In the genomic region with DNA sequence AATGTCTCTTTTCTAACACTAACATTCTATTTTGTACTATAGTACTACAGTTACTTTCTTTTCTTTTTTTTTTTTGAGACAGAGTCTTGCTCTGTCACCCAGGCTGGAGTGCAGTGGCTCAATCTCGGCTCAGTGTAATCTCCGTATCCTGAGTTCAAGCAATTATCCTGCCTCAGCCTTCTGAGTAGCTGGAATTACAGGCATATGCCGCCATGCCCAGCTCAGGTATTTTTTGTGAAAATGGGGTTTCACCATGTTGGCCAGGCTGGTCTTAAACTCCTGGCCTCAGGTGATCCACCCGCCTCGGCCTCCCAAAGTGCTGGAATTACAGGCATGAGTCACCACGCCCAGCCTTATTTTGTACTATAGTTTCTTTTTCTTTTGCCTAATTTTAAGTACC, we compare ENCODE assay signal across 4 cellular contexts.
DNase-seq lines count a peak whose midpoint lies in the region; ATAC-seq and TF ChIP-seq lines count a peak whose summit lies in the region.
"Not testable (repeated sequence)": the region's sequence is repeated elsewhere in the genome, so short reads cannot be mapped to it uniquely, and the experiment has no call there.

No MANE protein-coding gene starts in this region.

- not testable (repeated sequence) for H2AK5ac ChIP-seq in IMR-90 (ENCODE audit: low read depth, low read length); trophoblast cell (ENCODE audit: low read length)

- TF ChIP-seq POLR2A in IMR-90 (IDR thresholded peaks at IDR 0.05; ENCODE audit: low read depth, low read length): not testable (repeated sequence)

- not testable (repeated sequence) for H3K79me1 ChIP-seq in IMR-90 (ENCODE audit: low read depth in 1 of 2, low read length in 2 of 2); trophoblast cell (ENCODE audit: low read length)

- CTCF ChIA-PET in IMR-90 (lab: Yijun Ruan, JAX): interaction anchor here (0.6 to 0.7 kb wide), 2 partner anchors 110 to 199 kb away, joined by 3 to 10 read pairs; no protein-coding TSS in a partner anchor
- CTCF ChIA-PET in MCF 10A (lab: Yijun Ruan, JAX): not testable (repeated sequence)

- not testable (repeated sequence) for TF ChIP-seq CTCF in IMR-90 (conservative IDR thresholded peaks at IDR 0.05; ENCODE audit: low read depth, low read length); MCF 10A (IDR thresholded peaks at IDR 0.05; ENCODE audit: unreplicated experiment); foreskin keratinocyte (conservative IDR thresholded peaks at IDR 0.05)

- in situ Hi-C loops in IMR-90 (cut with MboI; ENCODE audit: low sequenced_read_pairs): loop anchor here (10.0 kb wide), 1 partner anchor 165 kb away; a partner anchor contains a TSS

- no CpG with 5 or more reads among the region's 6 CpGs for WGBS in IMR-90 (ENCODE audit: extremely low coverage in 2 of 2, insufficient read length in 1 of 2), 2 experiments
- WGBS in trophoblast cell (ENCODE audit: extremely low coverage, insufficient coverage, insufficient read length): no CpG with 5 or more reads among the region's 6 CpGs

- TF ChIP-seq RAD21 in IMR-90 (IDR thresholded peaks at IDR 0.05; ENCODE audit: low read length): not testable (repeated sequence)

- H2BK12ac ChIP-seq in trophoblast cell (ENCODE audit: low read length): not testable (repeated sequence)

- not testable (repeated sequence) for H3K4ac ChIP-seq in IMR-90 (ENCODE audit: low read depth, low read length); trophoblast cell (ENCODE audit: low read depth, low read length)

- not testable (repeated sequence) for H3K4me2 ChIP-seq in IMR-90 (ENCODE audit: low read depth, low read length); trophoblast cell (ENCODE audit: low read length)

- peak overlapping the region; percentile 61; the same call in 1 of the 2 replicates for H3K27ac ChIP-seq in IMR-90 (ENCODE audit: insufficient read depth, low read length)
- not testable (repeated sequence) for H3K27ac ChIP-seq in foreskin keratinocyte; trophoblast cell (ENCODE audit: low read depth, low read length)

- not testable (repeated sequence) for H4K8ac ChIP-seq in IMR-90 (ENCODE audit: low read depth in 2 of 2, low read length in 2 of 2); trophoblast cell (ENCODE audit: low read depth, low read length)

- peak overlapping the region; percentile 51 for H3K27ac Mint-ChIP-seq in MCF 10A (ENCODE audit: low read depth, unreplicated experiment)

- not testable (repeated sequence) for H3K9me3 ChIP-seq in IMR-90 (ENCODE audit: control insufficient read depth, insufficient read depth, low read length); trophoblast cell (ENCODE audit: insufficient read depth, low read depth, low read length)

- H3K9me1 ChIP-seq in IMR-90 (ENCODE audit: insufficient read depth, low read length): not testable (repeated sequence)

- H2BK20ac ChIP-seq in IMR-90 (ENCODE audit: low read depth, low read length): not testable (repeated sequence)

- not testable (repeated sequence) for H2AFZ ChIP-seq in IMR-90 (replicated peaks; ENCODE audit: low read length, poor library complexity); trophoblast cell (ENCODE audit: insufficient read depth, low read length, poor library complexity)

- H3K36me3 ChIP-seq in IMR-90 (ENCODE audit: control insufficient read depth, insufficient read depth, low read length); trophoblast cell (ENCODE audit: control insufficient read depth in 1 of 2, insufficient read depth in 2 of 2, low read length in 2 of 2): not testable (repeated sequence)

- H3K27me3 ChIP-seq in IMR-90 (ENCODE audit: control insufficient read depth, insufficient read depth, low read length); foreskin keratinocyte; trophoblast cell (ENCODE audit: insufficient read depth, low read length): not testable (repeated sequence)

- H3K27me3 Mint-ChIP-seq in MCF 10A (ENCODE audit: insufficient read depth, unreplicated experiment): not testable (repeated sequence)

- H2AK9ac ChIP-seq in IMR-90 (replicated peaks; ENCODE audit: low read depth, low read length, poor library complexity): not testable (repeated sequence)

- H3K36me3 Mint-ChIP-seq in MCF 10A (ENCODE audit: insufficient read depth, unreplicated experiment): not testable (repeated sequence)

- not testable (repeated sequence) for DNase-seq in IMR-90; MCF 10A (ENCODE audit: unreplicated experiment); foreskin keratinocyte
- peak; percentile 64 to 79 for DNase-seq in trophoblast cell

- not testable (repeated sequence) for H3K4me3 ChIP-seq in IMR-90 (ENCODE audit: insufficient read depth, low read depth, low read length); trophoblast cell (ENCODE audit: low read depth, low read length)

- peak overlapping the region; percentile 28; the same call in 1 of the 2 replicates for H4K5ac ChIP-seq in IMR-90 (ENCODE audit: low read depth, low read length)

- POLR2A ChIA-PET in IMR-90 (lab: Charles Lee; ENCODE audit: unreplicated experiment): not testable (repeated sequence)
- POLR2A ChIA-PET in MCF 10A (lab: Yijun Ruan, JAX): interaction anchor here (1.1 kb wide), 1 partner anchor 18 kb away, joined by 3 read pairs; no protein-coding TSS in a partner anchor

- H4K91ac ChIP-seq in IMR-90 (ENCODE audit: insufficient read depth, low read depth, low read length); trophoblast cell (ENCODE audit: low read depth, low read length): not testable (repeated sequence)

- not testable (repeated sequence) for H3K4me3 Mint-ChIP-seq in MCF 10A (ENCODE audit: unreplicated experiment)

- intact Hi-C loops in IMR-90 (cut with micrococcal nuclease); MCF 10A (cut with micrococcal nuclease): not testable (repeated sequence)

- not testable (repeated sequence) for H2BK15ac ChIP-seq in IMR-90 (ENCODE audit: low read depth, low read length)

- ATAC-seq in IMR-90 (ENCODE audit: low read depth): not testable (repeated sequence)
- ATAC-seq in foreskin keratinocyte: peak; percentile 42

- H3K14ac ChIP-seq in IMR-90 (replicated peaks; ENCODE audit: low read depth, low read length); trophoblast cell (ENCODE audit: low read length): not testable (repeated sequence)

- not testable (repeated sequence) for H2BK5ac ChIP-seq in IMR-90 (ENCODE audit: low read depth, low read length, poor library complexity, severe bottlenecking); trophoblast cell (ENCODE audit: low read depth, low read length, poor library complexity)

- H4K12ac ChIP-seq in trophoblast cell (ENCODE audit: low read depth, low read length): not testable (repeated sequence)

- not testable (repeated sequence) for H3K9ac ChIP-seq in IMR-90 (ENCODE audit: low read depth, low read length); trophoblast cell (ENCODE audit: low read length)

- dilution Hi-C loops in IMR-90 (cut with HindIII; ENCODE audit: low sequenced_read_pairs, unreplicated experiment): not testable (repeated sequence)

- H3K56ac ChIP-seq in IMR-90 (ENCODE audit: extremely low read depth, insufficient read depth, low read length): not testable (repeated sequence)

- not testable (repeated sequence) for H3K4me1 Mint-ChIP-seq in MCF 10A (ENCODE audit: insufficient read depth, unreplicated experiment)

- H3K9me3 Mint-ChIP-seq in MCF 10A (ENCODE audit: unreplicated experiment): not testable (repeated sequence)

- H4K20me1 ChIP-seq in IMR-90 (ENCODE audit: insufficient read depth, low read length): not testable (repeated sequence)

- H3K23ac ChIP-seq in IMR-90 (ENCODE audit: low read depth, low read length); trophoblast cell (ENCODE audit: low read length): not testable (repeated sequence)

- BruUV-seq in IMR-90 (replicated peaks; lab: Mats Ljungman, UMichigan); MCF 10A (replicated peaks; lab: Mats Ljungman, UMichigan): not testable (repeated sequence)

- not testable (repeated sequence) for H3K79me2 ChIP-seq in trophoblast cell (ENCODE audit: control insufficient read depth, insufficient read depth, low read length, poor library complexity)

- not testable (repeated sequence) for H2BK120ac ChIP-seq in IMR-90 (ENCODE audit: low read depth, low read length); trophoblast cell (ENCODE audit: insufficient read depth, low read length, poor library complexity)

- H3K18ac ChIP-seq in IMR-90 (ENCODE audit: low read depth, low read length): peak overlapping the region; percentile 54; the same call in 1 of the 2 replicates
- H3K18ac ChIP-seq in trophoblast cell (ENCODE audit: low read length): not testable (repeated sequence)

- not testable (repeated sequence) for H3K4me1 ChIP-seq in IMR-90 (ENCODE audit: control insufficient read depth, insufficient read depth, low read length); trophoblast cell (ENCODE audit: control insufficient read depth in 1 of 2, insufficient read depth in 2 of 2, low read length in 2 of 2)
- H3K4me1 ChIP-seq in foreskin keratinocyte: peaks cover 16% of the 10 kb centered on the region
